ENCODE assay signal across 8 cellular contexts in the genomic region with DNA sequence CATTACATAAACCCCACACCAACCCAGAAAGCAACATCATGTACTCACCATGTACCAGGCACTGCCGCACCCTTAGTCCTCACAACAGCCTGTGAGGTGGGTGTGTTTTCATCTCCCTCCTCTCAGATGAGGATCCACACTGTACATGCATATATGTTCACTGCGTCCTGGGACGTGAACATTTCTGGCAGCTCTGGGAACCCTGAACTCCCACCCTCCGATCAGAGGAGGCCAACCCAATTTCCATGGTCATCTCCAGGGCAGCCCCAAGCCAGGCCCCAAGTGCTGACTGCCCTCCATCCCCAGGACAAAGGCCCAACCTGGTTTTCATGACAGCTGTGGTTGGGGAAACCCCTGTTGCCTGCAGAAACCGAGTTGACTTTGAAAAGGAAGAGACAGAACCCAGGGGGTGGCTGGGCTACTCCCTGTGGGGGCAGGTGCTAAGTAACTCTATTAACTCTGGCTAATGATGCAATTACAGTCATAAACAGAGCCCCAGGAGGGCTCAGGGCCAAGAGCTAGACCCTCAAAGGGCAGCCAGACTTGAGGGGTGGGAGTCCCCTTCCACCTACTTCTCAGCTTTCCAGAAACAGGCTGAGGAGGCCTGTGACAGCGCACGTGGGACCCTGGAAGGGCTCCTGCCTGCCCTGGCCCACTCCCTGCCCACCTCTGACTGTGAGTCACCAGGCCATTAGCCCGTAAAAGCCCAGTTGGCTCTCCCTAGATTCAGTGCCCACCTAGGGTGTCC. TPM values are rescaled to one million over a fixed set of nuclear protein-coding genes. Genes with fewer than 3 reads are reported as not detected.
DNase-seq lines count a peak whose midpoint lies in the region; ATAC-seq, FAIRE-seq and TF ChIP-seq lines count a peak whose summit lies in the region.

No MANE protein-coding gene starts in this region.

- DNase-seq in GM13976 (ENCODE audit: low spot score) (peak; percentile 85), RCC 7860 (ENCODE audit: low spot score) (peak; percentile 40), amniotic epithelial cell (ENCODE audit: low read depth) (peak; percentile 91), lower lobe of right lung (peak; percentile 42), NCI-H2196 treated with DMSO at 0.1 percent for 48 hours (lab: John Stamatoyannopoulos, UW; ENCODE audit: unreplicated experiment) (no peak)

- TF ChIP-seq CTCF in GM13976 (IDR thresholded peaks at IDR 0.05; ENCODE audit: borderline replicate concordance, control extremely low read depth, extremely low read depth, insufficient read depth, missing control alignments), result no peak
- TF ChIP-seq CTCF in lower lobe of right lung (IDR thresholded peaks at IDR 0.05), result no peak

- no peaks in the 10 kb centered on the region for H3K27me3 Mint-ChIP-seq in stimulated activated memory B cell treated with anti-CD40 and anti-IgM and Interleukin-4, amounts not matched to agents 10 μg/mL and 1 μg/mL and 100 μg/mL, for 72 hours

- peak overlapping the region; percentile 90 for H3K4me3 Mint-ChIP-seq in stimulated activated memory B cell treated with anti-CD40 and anti-IgM and Interleukin-4, amounts not matched to agents 10 μg/mL and 1 μg/mL and 100 μg/mL, for 72 hours

- intact Hi-C loops in lower lobe of right lung (cut with DNase I), result no loop called here

- H3K36me3 ChIP-seq in lower lobe of right lung, result no peaks in the 10 kb centered on the region

- H3K27ac Mint-ChIP-seq in stimulated activated memory B cell treated with anti-CD40 and anti-IgM and Interleukin-4, amounts not matched to agents 10 μg/mL and 1 μg/mL and 100 μg/mL, for 72 hours, result peak overlapping the region; percentile 78

- H3K27ac ChIP-seq in lower lobe of right lung, result peak overlapping the region; percentile 97

- ATAC-seq in HG02610 (IDR thresholded peaks at IDR 0.05; ENCODE audit: unreplicated experiment), result peak; percentile 36
- ATAC-seq in lower lobe of right lung, result no peak
- ATAC-seq in stimulated activated memory B cell treated with anti-CD40 and anti-IgM and Interleukin-4, amounts not matched to agents 10 μg/mL and 1 μg/mL and 100 μg/mL, for 72 hours, result peak; percentile 58
- no peak for ATAC-seq in HG03565 (IDR thresholded peaks at IDR 0.05; ENCODE audit: unreplicated experiment)

- H3K9me3 Mint-ChIP-seq in stimulated activated memory B cell treated with anti-CD40 and anti-IgM and Interleukin-4, amounts not matched to agents 10 μg/mL and 1 μg/mL and 100 μg/mL, for 72 hours, result no peaks in the 10 kb centered on the region

- peak overlapping the region; percentile 88 for H3K4me3 ChIP-seq in lower lobe of right lung

- peaks cover 12% of the 10 kb centered on the region for H3K36me3 Mint-ChIP-seq in stimulated activated memory B cell treated with anti-CD40 and anti-IgM and Interleukin-4, amounts not matched to agents 10 μg/mL and 1 μg/mL and 100 μg/mL, for 72 hours

- peaks cover 51% of the 10 kb centered on the region for H3K4me1 ChIP-seq in lower lobe of right lung

- peaks cover 53% of the 10 kb centered on the region for H3K4me1 Mint-ChIP-seq in stimulated activated memory B cell treated with anti-CD40 and anti-IgM and Interleukin-4, amounts not matched to agents 10 μg/mL and 1 μg/mL and 100 μg/mL, for 72 hours

- H3K27me3 ChIP-seq in lower lobe of right lung (ENCODE audit: low read depth), result no peaks in the 10 kb centered on the region

- in situ Hi-C loops in GM13976 (cut with MboI; ENCODE audit: low sequenced_read_pairs, unreplicated experiment), result no loop called here

- H3K9me3 ChIP-seq in lower lobe of right lung, result no peaks in the 10 kb centered on the region

- FAIRE-seq in RCC 7860 (lab: Jason Lieb, UNC), result no peak

RNA-seq across cellular contexts. Expression of a gene that starts 2.6 kb away (rescaled TPM):
- 36.5 TPM for total RNA-seq in lower lobe of right lung

RNA-seq across cellular contexts. Expression of a gene that starts 14.4 kb away (rescaled TPM):
- total RNA-seq in lower lobe of right lung, result 947 TPM

RNA-seq across cellular contexts. Expression of a gene that starts 46.9 kb away (rescaled TPM):
- total RNA-seq in lower lobe of right lung, result 5.9 TPM

RNA-seq across cellular contexts. Expression of a gene that starts 47.8 kb away (rescaled TPM):
- 12.1 TPM for total RNA-seq in lower lobe of right lung

RNA-seq across cellular contexts. Expression of a gene that starts 54.7 kb away (rescaled TPM):
- total RNA-seq in lower lobe of right lung, result 134 TPM

Comparison
In these comparisons a context has a peak if more than half of its experiments do, and no peak if none do; other contexts are left out.
1. ATAC-seq: peak in HG02610 (single experiment) and stimulated activated memory B cell treated with anti-CD40 and anti-IgM and Interleukin-4, amounts not matched to agents 10 μg/mL and 1 μg/mL and 100 μg/mL, for 72 hours (single experiment); none in lower lobe of right lung (0 of 2) and HG03565 (single experiment).